In genomic region chr6:106875782-106876321, GRCh38 we compare ENCODE assay signal across 10 cellular contexts.
"Had no signal": no experiment of that assay in that cellular context is flagged by ENCODE, and none has a peak within 500 bp of the region (broad histone marks: within the 10 kb centered on the region; RNA-seq: fewer than 3 reads in every experiment).

No MANE protein-coding gene starts in this region.

- H3K4me3 ChIP-seq: GM23338 had no signal

- H2AFZ ChIP-seq: GM23338 had no signal

- H3K4me1 Mint-ChIP-seq: GM23338, IgD-negative memory B cell had no signal

- FAIRE-seq: H1, H54, HepG2, HTR-8/SVneo had no signal

- H3K4me2 ChIP-seq: GM23338 had no signal

- H3K4me3 Mint-ChIP-seq: GM23338, H9, HFFc6, IgD-negative memory B cell had no signal

- H3K27ac Mint-ChIP-seq: GM23338, H9, HFFc6, IgD-negative memory B cell had no signal

- ATAC-seq: GM23338, HepG2 had no signal

- DNase-seq: H9, HCEC 1CT, HFFc6, KG1 had no signal
